13 cellular contexts compared by ENCODE assay signal in genomic region chrX:29090811-29091210, GRCh38.
DNase-seq lines count a peak whose midpoint lies in the region; ATAC-seq and TF ChIP-seq lines count a peak whose summit lies in the region.
"Had no signal": no experiment of that assay in that cellular context is flagged by ENCODE, and none has a peak within 500 bp of the region (broad histone marks: within the 10 kb centered on the region; RNA-seq: fewer than 3 reads in every experiment).

No MANE protein-coding gene starts in this region.

- DNase-seq in AG20443 (ENCODE audit: low spot score) (peak; percentile 3), kidney tubule cell (ENCODE audit: low spot score) (peak; percentile 11), GF-D8 (lab: John Stamatoyannopoulos, UW) (no peak)
- DNase-seq in activated T-helper 1 cell treated with anti-CD3 and anti-CD28 coated beads, Interleukin-12 subunit alpha, Interleukin-12 subunit beta, Interleukin-2, Interleukin-4 antibody, amounts not matched to agents 30 ng/mL and 10 ng/mL and 1 ng/mL, durations not matched to agents 14 hours and 24 hours and 36 hours (ENCODE audit: low spot score): no peak
- DNase-seq: activated naive CD4-positive, alpha-beta T cell; DND-41; natural killer cell; NCI-H1436 treated with DMSO at 0.1 percent for 48 hours; T1000 had no signal

- peak; percentile 50; the same call in 1 of the 2 replicates for TF ChIP-seq CTCF in LNCAP (IDR thresholded peaks at IDR 0.05)
- peak; percentile 65 to 71 for TF ChIP-seq CTCF in brain (conservative IDR thresholded peaks at IDR 0.05)

- no peak overlapping the region for H3K27ac Mint-ChIP-seq in brain
- no peak overlapping the region for H3K27ac Mint-ChIP-seq in activated T-helper 1 cell treated with anti-CD3 and anti-CD28 coated beads, Interleukin-12 subunit alpha, Interleukin-12 subunit beta, Interleukin-2, Interleukin-4 antibody, amounts not matched to agents 30 ng/mL and 10 ng/mL and 1 ng/mL, durations not matched to agents 14 hours and 24 hours and 36 hours
- H3K27ac Mint-ChIP-seq: natural killer cell had no signal

- ATAC-seq in GM19467 (IDR thresholded peaks at IDR 0.05; ENCODE audit: unreplicated experiment): no peak
- no peak for ATAC-seq in GM21717 (IDR thresholded peaks at IDR 0.05; ENCODE audit: unreplicated experiment)
- ATAC-seq: natural killer cell had no signal

- H3K27me3 Mint-ChIP-seq in brain: no peaks in the 10 kb centered on the region
- no peaks in the 10 kb centered on the region for H3K27me3 Mint-ChIP-seq in activated T-helper 1 cell treated with anti-CD3 and anti-CD28 coated beads, Interleukin-12 subunit alpha, Interleukin-12 subunit beta, Interleukin-2, Interleukin-4 antibody, amounts not matched to agents 30 ng/mL and 10 ng/mL and 1 ng/mL, durations not matched to agents 14 hours and 24 hours and 36 hours (ENCODE audit: insufficient read depth)

- intact Hi-C loops in activated T-helper 1 cell treated with anti-CD3 and anti-CD28 coated beads, Interleukin-12 subunit alpha, Interleukin-12 subunit beta, Interleukin-2, Interleukin-4 antibody, amounts not matched to agents 30 ng/mL and 10 ng/mL and 1 ng/mL, durations not matched to agents 14 hours and 24 hours and 36 hours (cut with micrococcal nuclease): no loop called here

- no peaks in the 10 kb centered on the region for H3K9me3 Mint-ChIP-seq in brain
- H3K9me3 Mint-ChIP-seq in activated T-helper 1 cell treated with anti-CD3 and anti-CD28 coated beads, Interleukin-12 subunit alpha, Interleukin-12 subunit beta, Interleukin-2, Interleukin-4 antibody, amounts not matched to agents 30 ng/mL and 10 ng/mL and 1 ng/mL, durations not matched to agents 14 hours and 24 hours and 36 hours: no peaks in the 10 kb centered on the region

- peaks cover 7% of the 10 kb centered on the region for H3K4me1 Mint-ChIP-seq in brain
- no peaks in the 10 kb centered on the region for H3K4me1 Mint-ChIP-seq in activated T-helper 1 cell treated with anti-CD3 and anti-CD28 coated beads, Interleukin-12 subunit alpha, Interleukin-12 subunit beta, Interleukin-2, Interleukin-4 antibody, amounts not matched to agents 30 ng/mL and 10 ng/mL and 1 ng/mL, durations not matched to agents 14 hours and 24 hours and 36 hours (ENCODE audit: low read depth)
- H3K4me1 Mint-ChIP-seq: natural killer cell had no signal

- no peaks in the 10 kb centered on the region for H3K36me3 Mint-ChIP-seq in brain
- H3K36me3 Mint-ChIP-seq in activated T-helper 1 cell treated with anti-CD3 and anti-CD28 coated beads, Interleukin-12 subunit alpha, Interleukin-12 subunit beta, Interleukin-2, Interleukin-4 antibody, amounts not matched to agents 30 ng/mL and 10 ng/mL and 1 ng/mL, durations not matched to agents 14 hours and 24 hours and 36 hours (ENCODE audit: low read depth): no peaks in the 10 kb centered on the region
- H3K36me3 Mint-ChIP-seq: natural killer cell had no signal

- H3K4me3 Mint-ChIP-seq in brain: no peak overlapping the region
- H3K4me3 Mint-ChIP-seq in activated T-helper 1 cell treated with anti-CD3 and anti-CD28 coated beads, Interleukin-12 subunit alpha, Interleukin-12 subunit beta, Interleukin-2, Interleukin-4 antibody, amounts not matched to agents 30 ng/mL and 10 ng/mL and 1 ng/mL, durations not matched to agents 14 hours and 24 hours and 36 hours: no peak overlapping the region
- H3K4me3 Mint-ChIP-seq: natural killer cell had no signal

Comparison
In these comparisons a context has a peak if more than half of its experiments do, and no peak if none do; other contexts are left out.
1. DNase-seq: peak in AG20443 (single experiment) and kidney tubule cell (single experiment); none in GF-D8 (single experiment) and activated T-helper 1 cell treated with anti-CD3 and anti-CD28 coated beads, Interleukin-12 subunit alpha, Interleukin-12 subunit beta, Interleukin-2, Interleukin-4 antibody, amounts not matched to agents 30 ng/mL and 10 ng/mL and 1 ng/mL, durations not matched to agents 14 hours and 24 hours and 36 hours (single experiment).